ENCODE assay signal across 14 cellular contexts in the genomic region with DNA sequence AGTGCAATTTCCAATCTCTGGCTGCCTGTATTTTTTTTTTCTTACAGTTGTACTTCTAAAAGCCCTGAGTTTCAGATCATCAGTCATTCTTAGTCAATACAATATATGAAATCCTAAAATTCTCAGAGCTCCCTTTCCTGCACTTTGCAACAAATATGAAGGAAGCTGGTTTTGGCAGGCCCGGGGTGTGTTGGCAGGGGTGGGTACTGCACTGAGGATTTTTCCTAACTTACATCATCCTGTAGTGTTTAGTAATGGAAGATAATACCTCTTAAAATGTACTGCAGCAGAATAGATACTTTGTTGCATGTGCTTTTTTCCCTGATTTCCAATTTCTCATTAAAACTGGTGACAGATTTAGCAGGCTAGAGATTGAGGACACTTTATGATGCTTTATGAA.
A peak's percentile ranks its signal among the peaks of the same experiment; 100 is the strongest.
DNase-seq lines count a peak whose midpoint lies in the region; ATAC-seq, FAIRE-seq and TF ChIP-seq lines count a peak whose summit lies in the region.
"Had no signal": no experiment of that assay in that cellular context is flagged by ENCODE, and none has a peak within 500 bp of the region (broad histone marks: within the 10 kb centered on the region; RNA-seq: fewer than 3 reads in every experiment).

No MANE protein-coding gene starts in this region.

- TF ChIP-seq CTCF in RWPE2 (IDR thresholded peaks at IDR 0.05; ENCODE audit: poor library complexity, severe bottlenecking) (no peak), fibroblast of the aortic adventitia (IDR thresholded peaks at IDR 0.05; ENCODE audit: insufficient read depth, low read length) (no peak), testis (IDR thresholded peaks at IDR 0.05) (no peak), mucosa of descending colon (IDR thresholded peaks at IDR 0.05) (no peak)

- H3K27ac ChIP-seq in RWPE2 (ENCODE audit: poor library complexity, severe bottlenecking) (no peak overlapping the region), testis (no peak overlapping the region)

- H3K27me3 ChIP-seq in MG63, result no peaks in the 10 kb centered on the region
- no peaks in the 10 kb centered on the region for H3K27me3 ChIP-seq in RWPE2 (ENCODE audit: insufficient read depth, poor library complexity, severe bottlenecking)
- no peaks in the 10 kb centered on the region for H3K27me3 ChIP-seq in testis

- ATAC-seq in RWPE2 (ENCODE audit: low read depth) (peak; percentile 58; the same call in 1 of the 3 replicates), mucosa of descending colon (no peak)
- ATAC-seq: HCT116 had no signal

- TF ChIP-seq POLR2A in testis (IDR thresholded peaks at IDR 0.05) (no peak), GM12891 (IDR thresholded peaks at IDR 0.05; ENCODE audit: low read depth, low read length) (no peak)

- FAIRE-seq in GM12891 (lab: Jason Lieb, UNC), result no peak
- FAIRE-seq: A204.1, GM18507 had no signal

- WGBS in testis, 2 donors, result 57 to 75% methylated on average over 1 of the region's 1 CpG

- H3K4me3 ChIP-seq in MG63 (no peak overlapping the region), RWPE2 (ENCODE audit: severe bottlenecking) (no peak overlapping the region), fibroblast of the aortic adventitia (ENCODE audit: low read depth, low read length) (no peak overlapping the region), testis (no peak overlapping the region), mucosa of descending colon (no peak overlapping the region)

- H3K36me3 ChIP-seq in MG63 (no peaks in the 10 kb centered on the region), RWPE2 (ENCODE audit: low read depth) (no peaks in the 10 kb centered on the region), testis (ENCODE audit: low read depth, missing control alignments) (no peaks in the 10 kb centered on the region), mucosa of descending colon (ENCODE audit: low read depth) (no peaks in the 10 kb centered on the region)

- H3K4me1 ChIP-seq in RWPE2 (ENCODE audit: insufficient read depth, poor library complexity, severe bottlenecking) (peaks cover 2% of the 10 kb centered on the region), testis (no peaks in the 10 kb centered on the region), mucosa of descending colon (ENCODE audit: low read depth) (no peaks in the 10 kb centered on the region)

- DNase-seq in MG63 (peak; percentile 88), RWPE2 (ENCODE audit: low spot score) (no peak), fibroblast of the aortic adventitia (ENCODE audit: low read depth) (peak; percentile 22), testis (peak; percentile 14), GM12891 (ENCODE audit: insufficient read length, low spot score) (no peak), mucosa of descending colon (no peak)
- no peak for DNase-seq in stimulated activated CD4-positive, alpha-beta T cell treated with anti-CD3 and anti-CD28 coated beads, Interleukin-12 subunit alpha, Interleukin-12 subunit beta, amount 100 ng/mL, for 4 hours
- DNase-seq: C1 segment of cervical spinal cord; Calu3; CD4-positive, alpha-beta T cell; DMS 273 treated with DMSO at 0.1 percent for 48 hours had no signal

- H3K9me3 ChIP-seq in MG63 (no peaks in the 10 kb centered on the region), RWPE2 (ENCODE audit: severe bottlenecking) (no peaks in the 10 kb centered on the region), testis (no peaks in the 10 kb centered on the region), mucosa of descending colon (no peaks in the 10 kb centered on the region)

- intact Hi-C loops in testis (cut with DNase I; ENCODE audit: low total_unique reads) (no loop called here), mucosa of descending colon (cut with DNase I, micrococcal nuclease) (loop anchor here in 1 of 2 donors (5.0 kb wide), 1 partner anchor 314 kb away; no protein-coding TSS in a partner anchor)

TF ChIP-seq in GM12891, 5 proteins besides CTCF, POLR2A, EP300 and RAD21:
- TF ChIP-seq POU2F2 (IDR thresholded peaks at IDR 0.05; ENCODE audit: low read depth, low read length), result no peak
- no peak for TF ChIP-seq PAX5 (IDR thresholded peaks at IDR 0.05; ENCODE audit: insufficient read depth, low read length, severe bottlenecking)
- TF ChIP-seq TAF1 (IDR thresholded peaks at IDR 0.05; ENCODE audit: low read depth, low read length), result no peak
- TF ChIP-seq POLR2AphosphoS5 (IDR thresholded peaks at IDR 0.05; ENCODE audit: low read depth, low read length), result no peak
- no peak for TF ChIP-seq SPI1 (IDR thresholded peaks at IDR 0.05; ENCODE audit: low read depth, low read length)

Comparison
In these comparisons a context has a peak if more than half of its experiments do, and no peak if none do; other contexts are left out.
1. DNase-seq: peak in MG63 (single experiment), fibroblast of the aortic adventitia (single experiment) and testis (single experiment); none in RWPE2 (single experiment), stimulated activated CD4-positive, alpha-beta T cell treated with anti-CD3 and anti-CD28 coated beads, Interleukin-12 subunit alpha, Interleukin-12 subunit beta, amount 100 ng/mL, for 4 hours (single experiment), GM12891 (single experiment) and mucosa of descending colon (0 of 3).